In genomic region chr5:57382665-57383064, GRCh38 we compare ENCODE assay signal across 1 cellular context.
TF ChIP-seq lines count a peak whose summit lies in the region.

No MANE protein-coding gene starts in this region.

TF ChIP-seq in H1, 55 proteins besides CTCF, POLR2A, EP300 and RAD21:
- no peak for TF ChIP-seq CEBPB (IDR thresholded peaks at IDR 0.05; ENCODE audit: low read depth, low read length)
- no peak for TF ChIP-seq TAF7 (optimal IDR thresholded peaks at IDR 0.05; ENCODE audit: borderline replicate concordance, low read depth, low read length)
- no peak for TF ChIP-seq RFX5 (IDR thresholded peaks at IDR 0.05; ENCODE audit: borderline replicate concordance, low read depth, low read length)
- TF ChIP-seq KDM1A (IDR thresholded peaks at IDR 0.05; ENCODE audit: borderline replicate concordance, low read length) = no peak
- TF ChIP-seq ASH2L (IDR thresholded peaks at IDR 0.05; ENCODE audit: low read length) = no peak
- TF ChIP-seq EZH2 (IDR thresholded peaks at IDR 0.05; ENCODE audit: low read depth, low read length, severe bottlenecking) = no peak
- no peak for TF ChIP-seq SAP30 (IDR thresholded peaks at IDR 0.05; ENCODE audit: insufficient read depth, insufficient replicate concordance, low read length)
- TF ChIP-seq BCL11A (IDR thresholded peaks at IDR 0.05; ENCODE audit: low read depth in 2 of 2, low read length in 2 of 2) = no peak
- no peak for TF ChIP-seq JUN (IDR thresholded peaks at IDR 0.05; ENCODE audit: low read depth, low read length)
- TF ChIP-seq SP1 (IDR thresholded peaks at IDR 0.05; ENCODE audit: low read depth, low read length) = no peak
- TF ChIP-seq GTF2F1 (IDR thresholded peaks at IDR 0.05; ENCODE audit: borderline replicate concordance, low read depth, low read length) = no peak
- TF ChIP-seq PHF8 (conservative IDR thresholded peaks at IDR 0.05; ENCODE audit: low read depth, low read length) = no peak
- TF ChIP-seq CHD1 (IDR thresholded peaks at IDR 0.05; ENCODE audit: low read depth, low read length) = no peak
- no peak for TF ChIP-seq BRCA1 (IDR thresholded peaks at IDR 0.05; ENCODE audit: low read depth, low read length)
- no peak for TF ChIP-seq RXRA (IDR thresholded peaks at IDR 0.05; ENCODE audit: insufficient read depth, low read depth, low read length)
TF ChIP-seq in H1: peak in this region for 0.
